In genomic region chr4:138595731-138596465, GRCh38 we compare ENCODE assay signal across 17 cellular contexts.
A peak's percentile ranks its signal among the peaks of the same experiment; 100 is the strongest.
DNase-seq lines count a peak whose midpoint lies in the region; ATAC-seq and TF ChIP-seq lines count a peak whose summit lies in the region.
"Had no signal": no experiment of that assay in that cellular context is flagged by ENCODE, and none has a peak within 500 bp of the region (broad histone marks: within the 10 kb centered on the region; RNA-seq: fewer than 3 reads in every experiment).

No MANE protein-coding gene starts in this region.

- H3K4me1 ChIP-seq in body of pancreas = peaks cover 18% of the 10 kb centered on the region
- H3K4me1 ChIP-seq in heart left ventricle = peaks cover 0 to 34% (median 11%) of the 10 kb centered on the region in 12 donors
- H3K4me1 ChIP-seq: foreskin keratinocyte, upper lobe of right lung had no signal

- H3K9me3 ChIP-seq in body of pancreas (no peaks in the 10 kb centered on the region), heart left ventricle (no peaks in the 10 kb centered on the region)
- H3K9me3 ChIP-seq: upper lobe of right lung had no signal

- no peaks in the 10 kb centered on the region for H3K27me3 ChIP-seq in body of pancreas
- H3K27me3 ChIP-seq in heart left ventricle = no peaks in the 10 kb centered on the region
- H3K27me3 ChIP-seq: upper lobe of right lung had no signal

- intact Hi-C loops in body of pancreas (cut with DNase I) = no loop called here
- intact Hi-C loops in heart left ventricle (cut with DNase I) = loop anchor here in 1 of 10 donors (5.0 kb wide), 1 partner anchor 76 kb away; no protein-coding TSS in a partner anchor

- no peak for TF ChIP-seq POLR2A in body of pancreas (IDR thresholded peaks at IDR 0.05)
- TF ChIP-seq POLR2A in heart left ventricle (IDR thresholded peaks at IDR 0.05) = no peak

- WGBS in body of pancreas, 2 donors = 27 to 45% methylated on average over 4 of the region's 4 CpGs
- WGBS in heart left ventricle, 4 donors = 38 to 46% (median 40%) methylated on average over 4 of the region's 4 CpGs

- DNase-seq in AG20443 (ENCODE audit: low spot score) (peak; percentile 30), body of pancreas (peak in 3 of 4 donors; percentile 21 to 26 (median 22)), heart left ventricle (peak in 3 of 5 donors; percentile 25 to 29 (median 29)), pons (ENCODE audit: low spot score) (peak; percentile 42), activated T-cell treated with anti-CD3 and anti-CD28 coated beads for 4 hours (no peak), kidney tubule cell (ENCODE audit: low spot score) (no peak)
- DNase-seq: activated CD4-positive, alpha-beta T cell treated with anti-CD3 and anti-CD28 coated beads, Interleukin-2, amount 10 ng/mL, durations not matched to agents 7 days and 5 days; activated naive CD4-positive, alpha-beta T cell treated with Interleukin-2 at 50 U/mL for 16 hours; CD4-positive, CD25-positive, alpha-beta regulatory T cell; DMS53; foreskin keratinocyte; H9; NCI-H1436; upper lobe of right lung had no signal

- no peak overlapping the region for H3K27ac ChIP-seq in body of pancreas
- peak overlapping the region in 4 of 12 donors; percentile 11 to 39 (median 32) for H3K27ac ChIP-seq in heart left ventricle
- H3K27ac ChIP-seq: foreskin keratinocyte, upper lobe of right lung had no signal

- H3K4me3 ChIP-seq in body of pancreas (no peak overlapping the region), heart left ventricle (no peak overlapping the region)
- H3K4me3 ChIP-seq: upper lobe of right lung had no signal

- TF ChIP-seq CTCF in body of pancreas (IDR thresholded peaks at IDR 0.05) (no peak), heart left ventricle (IDR thresholded peaks at IDR 0.05) (no peak)

- ATAC-seq in body of pancreas (peak; percentile 65), heart left ventricle (peak; percentile 60 to 82 (median 75)), HG03565 (IDR thresholded peaks at IDR 0.05; ENCODE audit: unreplicated experiment) (no peak), HG02852 (IDR thresholded peaks at IDR 0.05; ENCODE audit: unreplicated experiment) (no peak)
- ATAC-seq: foreskin keratinocyte; stimulated activated memory B cell treated with anti-CD40 and anti-IgM and Interleukin-4, amounts not matched to agents 10 μg/mL and 1 μg/mL and 100 μg/mL, for 72 hours; upper lobe of right lung had no signal

- H3K36me3 ChIP-seq in body of pancreas (replicated peaks in 1 of 2; ENCODE audit: insufficient read depth in 1 of 2, low read depth in 2 of 2) = no peaks in the 10 kb centered on the region
- no peaks in the 10 kb centered on the region for H3K36me3 ChIP-seq in heart left ventricle
- H3K36me3 ChIP-seq: upper lobe of right lung had no signal

Comparison
In these comparisons a context has a peak if more than half of its experiments do, and no peak if none do; other contexts are left out.
1. DNase-seq: peak in AG20443 (single experiment), body of pancreas (3 of 4), heart left ventricle (3 of 5) and pons (single experiment); none in activated T-cell treated with anti-CD3 and anti-CD28 coated beads for 4 hours (single experiment) and kidney tubule cell (single experiment).
2. ATAC-seq: peak in body of pancreas (single experiment) and heart left ventricle (4 of 4); none in HG03565 (single experiment) and HG02852 (single experiment).